In the genomic region with DNA sequence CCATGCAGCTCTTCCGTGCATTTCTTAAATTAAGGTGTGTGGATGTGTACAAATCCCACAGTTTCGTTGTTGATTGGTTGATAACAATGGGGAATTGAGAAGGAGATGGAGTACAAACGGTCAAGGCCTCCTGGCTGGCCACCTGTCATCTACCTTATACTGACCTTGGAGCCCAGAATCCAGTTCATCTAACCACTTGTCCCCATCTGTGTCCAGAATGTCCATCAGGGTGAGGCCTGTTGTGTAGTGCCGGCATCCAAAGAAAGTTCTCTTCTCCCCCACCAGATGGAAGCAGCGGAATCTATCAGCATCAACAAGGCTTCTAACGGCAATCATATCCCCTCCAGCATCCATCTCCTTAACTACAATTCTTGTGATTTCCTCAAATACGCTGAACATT, we compare ENCODE assay signal across 13 cellular contexts. TPM values are rescaled to one million over a fixed set of nuclear protein-coding genes. Genes with fewer than 3 reads are reported as not detected.
A peak's percentile ranks its signal among the peaks of the same experiment; 100 is the strongest.
DNase-seq lines count a peak whose midpoint lies in the region; ATAC-seq, FAIRE-seq and TF ChIP-seq lines count a peak whose summit lies in the region.
"Had no signal": no experiment of that assay in that cellular context is flagged by ENCODE, and none has a peak within 500 bp of the region (broad histone marks: within the 10 kb centered on the region; RNA-seq: fewer than 3 reads in every experiment).

No MANE protein-coding gene starts in this region.

- TF ChIP-seq CTCF in cardiac muscle cell (IDR thresholded peaks at IDR 0.05; ENCODE audit: low read depth, low read length) (peak; percentile 21), keratinocyte (optimal IDR thresholded peaks at IDR 0.05 in 1 of 3, IDR thresholded peaks at IDR 0.05 in 1 of 3, conservative IDR thresholded peaks at IDR 0.05 in 1 of 3; ENCODE audit: extremely low read depth in 1 of 3, insufficient read depth in 2 of 3, low read length in 3 of 3) (peak in 2 of 3 experiments; percentile 8 to 9), lower leg skin (IDR thresholded peaks at IDR 0.05) (no peak)

- H3K9me3 ChIP-seq in cardiac muscle cell (ENCODE audit: low read depth) (no peaks in the 10 kb centered on the region), keratinocyte (ENCODE audit: control insufficient read depth, low read depth, low read length) (no peaks in the 10 kb centered on the region)

- H3K4me2 ChIP-seq in keratinocyte (ENCODE audit: control insufficient read depth, extremely low read depth, insufficient read depth, low read depth, low read length), result no peak overlapping the region

- H3K4me1 ChIP-seq in cardiac muscle cell (ENCODE audit: low read depth), result peaks cover 5% of the 10 kb centered on the region
- H3K4me1 ChIP-seq in keratinocyte (ENCODE audit: control insufficient read depth, extremely low read depth, insufficient read depth, low read length), result no peaks in the 10 kb centered on the region

- H4K20me1 ChIP-seq in keratinocyte (ENCODE audit: control insufficient read depth, extremely low read depth, insufficient read depth, low read length), result no peaks in the 10 kb centered on the region

- ATAC-seq in Right ventricle myocardium superior (ENCODE audit: poor library complexity), result no peak
- ATAC-seq: CD8-positive, alpha-beta T cell had no signal

- peaks cover 83% of the 10 kb centered on the region for H3K36me3 Mint-ChIP-seq in activated T-helper 2 cell treated with anti-CD3 and anti-CD28 coated beads, Interferon-gamma antibody, Interleukin-2, Interleukin-4, amounts not matched to agents 10 μg/mL and 5 μg/mL and 100 μg/mL, durations not matched to agents 14 hours and 24 hours and 36 hours (ENCODE audit: low read depth)

- no peak for FAIRE-seq in keratinocyte (lab: Jason Lieb, UNC)

- no peaks in the 10 kb centered on the region for H3K27me3 Mint-ChIP-seq in activated T-helper 2 cell treated with anti-CD3 and anti-CD28 coated beads, Interferon-gamma antibody, Interleukin-2, Interleukin-4, amounts not matched to agents 10 μg/mL and 5 μg/mL and 100 μg/mL, durations not matched to agents 14 hours and 24 hours and 36 hours (ENCODE audit: low read depth)

- no peaks in the 10 kb centered on the region for H3K9me1 ChIP-seq in keratinocyte (ENCODE audit: control insufficient read depth, extremely low read depth, insufficient read depth, low read length)

- no peak overlapping the region for H2AFZ ChIP-seq in keratinocyte (ENCODE audit: control insufficient read depth, low read length)

- no peak for TF ChIP-seq POLR2A in lower leg skin (IDR thresholded peaks at IDR 0.05)

- peaks cover 41% of the 10 kb centered on the region for H3K4me1 Mint-ChIP-seq in activated T-helper 2 cell treated with anti-CD3 and anti-CD28 coated beads, Interferon-gamma antibody, Interleukin-2, Interleukin-4, amounts not matched to agents 10 μg/mL and 5 μg/mL and 100 μg/mL, durations not matched to agents 14 hours and 24 hours and 36 hours (ENCODE audit: low read depth)

- peak overlapping the region; percentile 4 for H3K27ac Mint-ChIP-seq in activated T-helper 2 cell treated with anti-CD3 and anti-CD28 coated beads, Interferon-gamma antibody, Interleukin-2, Interleukin-4, amounts not matched to agents 10 μg/mL and 5 μg/mL and 100 μg/mL, durations not matched to agents 14 hours and 24 hours and 36 hours

- no peak overlapping the region for H3K9ac ChIP-seq in keratinocyte (ENCODE audit: control insufficient read depth, extremely low read depth, insufficient read depth, low read length)

- H3K9me3 Mint-ChIP-seq in activated T-helper 2 cell treated with anti-CD3 and anti-CD28 coated beads, Interferon-gamma antibody, Interleukin-2, Interleukin-4, amounts not matched to agents 10 μg/mL and 5 μg/mL and 100 μg/mL, durations not matched to agents 14 hours and 24 hours and 36 hours, result no peaks in the 10 kb centered on the region
- H3K9me3 Mint-ChIP-seq: CD8-positive, alpha-beta T cell had no signal

- H3K27me3 ChIP-seq in cardiac muscle cell, result no peaks in the 10 kb centered on the region
- H3K27me3 ChIP-seq in keratinocyte (ENCODE audit: control insufficient read depth, extremely low read depth, insufficient read depth, low read length), result no peaks in the 10 kb centered on the region

- 87 to 89% methylated on average over 7 of the region's 7 CpGs for WGBS in lower leg skin, 2 donors

- H3K4me3 Mint-ChIP-seq in activated T-helper 2 cell treated with anti-CD3 and anti-CD28 coated beads, Interferon-gamma antibody, Interleukin-2, Interleukin-4, amounts not matched to agents 10 μg/mL and 5 μg/mL and 100 μg/mL, durations not matched to agents 14 hours and 24 hours and 36 hours (ENCODE audit: low read depth), result no peak overlapping the region

- no peak overlapping the region for H3K4me3 ChIP-seq in cardiac muscle cell
- H3K4me3 ChIP-seq in keratinocyte (ENCODE audit: control insufficient read depth in 2 of 3, extremely low read depth in 1 of 3, insufficient read depth in 2 of 3, low read depth in 1 of 3, low read length in 3 of 3), result no peak overlapping the region
- H3K4me3 ChIP-seq in lower leg skin (ENCODE audit: low read depth, poor library complexity, severe bottlenecking), result no peak overlapping the region

- dilution Hi-C loops in keratinocyte (cut with MboI; ENCODE audit: extremely low pct_ligation_motif_present, low sequenced_read_pairs), result no loop called here

- DNase-seq in cardiac muscle cell (ENCODE audit: low read depth in 1 of 2, low spot score in 1 of 2) (peak in 1 of 2 donors; percentile 15), Right ventricle myocardium superior (no peak), keratinocyte (ENCODE audit: low read depth, low spot score) (no peak), lower leg skin (ENCODE audit: low spot score in 2 of 2) (no peak), AML-193 (lab: John Stamatoyannopoulos, UW) (no peak)
- DNase-seq in activated T-helper 2 cell treated with anti-CD3 and anti-CD28 coated beads, Interferon-gamma antibody, Interleukin-2, Interleukin-4, amounts not matched to agents 10 μg/mL and 5 μg/mL and 100 μg/mL, durations not matched to agents 14 hours and 24 hours and 36 hours (ENCODE audit: low spot score), result no peak
- no peak for DNase-seq in activated CD4-positive, alpha-beta T cell treated with anti-CD3 and anti-CD28 coated beads for 1 hour
- DNase-seq in activated CD4-positive, alpha-beta T cell treated with anti-CD3 and anti-CD28 coated beads for 4 hours, result no peak
- DNase-seq: aorta; CD8-positive, alpha-beta T cell; NCI-H446 had no signal

- no peaks in the 10 kb centered on the region for H3K79me2 ChIP-seq in keratinocyte (ENCODE audit: control insufficient read depth, insufficient read depth, low read length)

- H3K27ac ChIP-seq in cardiac muscle cell (no peak overlapping the region), keratinocyte (ENCODE audit: control insufficient read depth, insufficient read depth, low read length) (no peak overlapping the region)

- no peaks in the 10 kb centered on the region for H3K36me3 ChIP-seq in cardiac muscle cell
- peaks cover 17 to 21% of the 10 kb centered on the region in 2 experiments for H3K36me3 ChIP-seq in keratinocyte (ENCODE audit: control insufficient read depth in 2 of 2, extremely low read depth in 1 of 2, insufficient read depth in 2 of 2, low read length in 2 of 2)

- intact Hi-C loops in Right ventricle myocardium superior (cut with DNase I), result loop anchor here (5.0 kb wide), 1 partner anchor 40 kb away; no protein-coding TSS in a partner anchor
- intact Hi-C loops in activated T-helper 2 cell treated with anti-CD3 and anti-CD28 coated beads, Interferon-gamma antibody, Interleukin-2, Interleukin-4, amounts not matched to agents 10 μg/mL and 5 μg/mL and 100 μg/mL, durations not matched to agents 14 hours and 24 hours and 36 hours (cut with micrococcal nuclease), result no loop called here
- intact Hi-C loops in lower leg skin (cut with DNase I; ENCODE audit: low total_unique reads), result loop anchor here (10.0 kb wide), 1 partner anchor 52 kb away; a partner anchor contains a TSS

RNA-seq across cellular contexts. Expression of a gene that starts 1.5 kb away (rescaled TPM):
- 12.6 and 17.3 TPM in 2 replicates for total RNA-seq in cardiac muscle cell
- polyA plus RNA-seq in cardiac muscle cell, result 3.1 and 5.2 TPM in 2 replicates
- 1.8 TPM for total RNA-seq in Right ventricle myocardium superior
- total RNA-seq in activated T-helper 2 cell treated with anti-CD3 and anti-CD28 coated beads, Interferon-gamma antibody, Interleukin-2, Interleukin-4, amounts not matched to agents 10 μg/mL and 5 μg/mL and 100 μg/mL, durations not matched to agents 14 hours and 24 hours and 36 hours, result 24.6 and 26.3 TPM in 2 replicates
- 2.3 to 10.5 TPM (median 7.1 TPM) in 3 replicates for polyA plus RNA-seq in keratinocyte
- 39.5 TPM for polyA plus RNA-seq in keratinocyte (2011; ENCODE audit: low read depth)
- 0.64 and 1.1 TPM in 2 replicates for polyA plus RNA-seq in keratinocyte (2011; cell fraction: cytosol; rRNA removed)
- polyA plus RNA-seq in keratinocyte (2011; cell fraction: nucleus; rRNA removed), result 48.0 and 59.3 TPM in 2 replicates
- polyA plus RNA-seq in keratinocyte (2012; ENCODE audit: low replicate concordance), result 2.0 and 17.2 TPM in 2 replicates
- polyA minus RNA-seq in keratinocyte, result 0.30 to 8.0 TPM (median 6.1 TPM) in 3 replicates
- polyA minus RNA-seq in keratinocyte (2011; cell fraction: cytosol; rRNA and poly(A)+ RNA removed), result not detected
- polyA minus RNA-seq in keratinocyte (2011; cell fraction: nucleus; rRNA and poly(A)+ RNA removed), result 7.0 and 14.3 TPM in 2 replicates
- 10 to 100 TPM in 1 of 4 donors, 1 to 10 TPM in 3; 4.8 to 34.2 (median 7.7) TPM for total RNA-seq in lower leg skin

RNA-seq across cellular contexts. Expression of a gene that starts 10.5 kb away (rescaled TPM):
- 49.4 and 52.8 TPM in 2 replicates for total RNA-seq in cardiac muscle cell
- polyA plus RNA-seq in cardiac muscle cell, result 21.9 and 24.3 TPM in 2 replicates
- 37.5 TPM for total RNA-seq in Right ventricle myocardium superior
- 66.1 and 74.3 TPM in 2 replicates for total RNA-seq in activated T-helper 2 cell treated with anti-CD3 and anti-CD28 coated beads, Interferon-gamma antibody, Interleukin-2, Interleukin-4, amounts not matched to agents 10 μg/mL and 5 μg/mL and 100 μg/mL, durations not matched to agents 14 hours and 24 hours and 36 hours
- polyA plus RNA-seq in keratinocyte, result 22.0 to 91.4 TPM (median 36.3 TPM) in 3 replicates
- 12.5 TPM for polyA plus RNA-seq in keratinocyte (2011; ENCODE audit: low read depth)
- polyA plus RNA-seq in keratinocyte (2011; cell fraction: cytosol; rRNA removed), result 46.4 and 47.5 TPM in 2 replicates
- polyA plus RNA-seq in keratinocyte (2011; cell fraction: nucleus; rRNA removed), result 88.7 and 121 TPM in 2 replicates
- polyA plus RNA-seq in keratinocyte (2012; ENCODE audit: low replicate concordance), result 28.0 and 49.1 TPM in 2 replicates
- 71.6 to 156 TPM (median 154 TPM) in 3 replicates for polyA minus RNA-seq in keratinocyte
- 37.6 TPM for polyA minus RNA-seq in keratinocyte (2011; cell fraction: cytosol; rRNA and poly(A)+ RNA removed)
- 27.5 and 51.5 TPM in 2 replicates for polyA minus RNA-seq in keratinocyte (2011; cell fraction: nucleus; rRNA and poly(A)+ RNA removed)
- 10 to 100 TPM; 58.1 to 84.0 (median 70.0) TPM for total RNA-seq in lower leg skin

RNA-seq across cellular contexts. Expression of a gene that starts 10.6 kb away (rescaled TPM):
- total RNA-seq in cardiac muscle cell (not detected in 2 replicates), Right ventricle myocardium superior (not detected), lower leg skin (under 1 TPM in 1 of 4 donors, not detected in 3; 0.52 TPM)
- polyA plus RNA-seq in cardiac muscle cell (not detected in 2 replicates), keratinocyte (not detected in 3 replicates)
- total RNA-seq in activated T-helper 2 cell treated with anti-CD3 and anti-CD28 coated beads, Interferon-gamma antibody, Interleukin-2, Interleukin-4, amounts not matched to agents 10 μg/mL and 5 μg/mL and 100 μg/mL, durations not matched to agents 14 hours and 24 hours and 36 hours, result not detected in 2 replicates
- not detected for polyA plus RNA-seq in keratinocyte (2011; ENCODE audit: low read depth)
- polyA plus RNA-seq in keratinocyte (2011; cell fraction: cytosol; rRNA removed), result not detected in 2 replicates
- not detected in 2 replicates for polyA plus RNA-seq in keratinocyte (2011; cell fraction: nucleus; rRNA removed)
- polyA plus RNA-seq in keratinocyte (2012; ENCODE audit: low replicate concordance), result not detected in 2 replicates
- not detected in 3 replicates for polyA minus RNA-seq in keratinocyte
- polyA minus RNA-seq in keratinocyte (2011; cell fraction: cytosol; rRNA and poly(A)+ RNA removed), result not detected
- not detected in 2 replicates for polyA minus RNA-seq in keratinocyte (2011; cell fraction: nucleus; rRNA and poly(A)+ RNA removed)
- total RNA-seq: aorta; CD8-positive, alpha-beta T cell; fibroblast of lung; mesenteric fat pad had no signal
- polyA plus RNA-seq: aorta, fibroblast of lung had no signal

RNA-seq across cellular contexts. Expression of a gene that starts 45.9 kb away (rescaled TPM):
- total RNA-seq in cardiac muscle cell (not detected in 2 replicates), Right ventricle myocardium superior (0.40 TPM), lower leg skin (100 to 1,000 TPM; 146 to 271 (median 163) TPM)
- polyA plus RNA-seq in cardiac muscle cell (not detected in 2 replicates), keratinocyte (5.0 to 9.8 TPM (median 8.5 TPM) in 3 replicates)
- 0.11 and 0.53 TPM in 2 replicates for total RNA-seq in activated T-helper 2 cell treated with anti-CD3 and anti-CD28 coated beads, Interferon-gamma antibody, Interleukin-2, Interleukin-4, amounts not matched to agents 10 μg/mL and 5 μg/mL and 100 μg/mL, durations not matched to agents 14 hours and 24 hours and 36 hours
- 82.1 TPM for polyA plus RNA-seq in keratinocyte (2011; ENCODE audit: low read depth)
- 4.2 and 4.8 TPM in 2 replicates for polyA plus RNA-seq in keratinocyte (2011; cell fraction: cytosol; rRNA removed)
- 6.4 and 7.4 TPM in 2 replicates for polyA plus RNA-seq in keratinocyte (2011; cell fraction: nucleus; rRNA removed)
- polyA plus RNA-seq in keratinocyte (2012; ENCODE audit: low replicate concordance), result 6.5 and 78.8 TPM in 2 replicates
- polyA minus RNA-seq in keratinocyte, result 10.6 to 15.5 TPM (median 12.3 TPM) in 3 replicates
- 2.9 TPM for polyA minus RNA-seq in keratinocyte (2011; cell fraction: cytosol; rRNA and poly(A)+ RNA removed)
- 4.3 and 6.3 TPM in 2 replicates for polyA minus RNA-seq in keratinocyte (2011; cell fraction: nucleus; rRNA and poly(A)+ RNA removed)
- total RNA-seq: fibroblast of lung had no signal
- polyA plus RNA-seq: fibroblast of lung had no signal

RNA-seq across cellular contexts. Expression of a gene that starts 48.9 kb away (rescaled TPM):
- total RNA-seq in cardiac muscle cell (not detected in 2 replicates), Right ventricle myocardium superior (not detected), lower leg skin (not detected)
- polyA plus RNA-seq in cardiac muscle cell (not detected in 2 replicates), keratinocyte (not detected in 3 replicates)
- not detected in 2 replicates for total RNA-seq in activated T-helper 2 cell treated with anti-CD3 and anti-CD28 coated beads, Interferon-gamma antibody, Interleukin-2, Interleukin-4, amounts not matched to agents 10 μg/mL and 5 μg/mL and 100 μg/mL, durations not matched to agents 14 hours and 24 hours and 36 hours
- not detected for polyA plus RNA-seq in keratinocyte (2011; ENCODE audit: low read depth)
- polyA plus RNA-seq in keratinocyte (2011; cell fraction: cytosol; rRNA removed), result not detected in 2 replicates
- not detected in 2 replicates for polyA plus RNA-seq in keratinocyte (2011; cell fraction: nucleus; rRNA removed)
- not detected in 2 replicates for polyA plus RNA-seq in keratinocyte (2012; ENCODE audit: low replicate concordance)
- polyA minus RNA-seq in keratinocyte, result not detected in 3 replicates
- polyA minus RNA-seq in keratinocyte (2011; cell fraction: cytosol; rRNA and poly(A)+ RNA removed), result not detected
- polyA minus RNA-seq in keratinocyte (2011; cell fraction: nucleus; rRNA and poly(A)+ RNA removed), result not detected in 2 replicates
- total RNA-seq: aorta; CD8-positive, alpha-beta T cell; fibroblast of lung; mesenteric fat pad had no signal
- polyA plus RNA-seq: aorta, fibroblast of lung had no signal

Comparison
In these comparisons a context has a peak if more than half of its experiments do, and no peak if none do; other contexts are left out.
1. CTCF ChIP-seq: peak in cardiac muscle cell (single experiment) and keratinocyte (2 of 3); none in lower leg skin (0 of 3).